ENCODE assay signal across 15 cellular contexts in genomic region chr22:48749555-48750227, GRCh38.
"Had no signal": no experiment of that assay in that cellular context is flagged by ENCODE, and none has a peak within 500 bp of the region (broad histone marks: within the 10 kb centered on the region; RNA-seq: fewer than 3 reads in every experiment).

No MANE protein-coding gene starts in this region.

- DNase-seq: amniotic stem cell, body of pancreas, left cardiac atrium, small intestine, SW 1271 had no signal

- H3K36me3 Mint-ChIP-seq: activated naive CD4-positive, alpha-beta T cell treated with anti-CD3 and anti-CD28 coated beads, Interleukin-2, amount 50 U/mL, for 72 hours; memory B cell; stimulated activated memory B cell treated with anti-CD40 and anti-IgM and Interleukin-4, amounts not matched to agents 10 μg/mL and 1 μg/mL and 100 μg/mL, for 72 hours; type B pancreatic cell had no signal

- H3K4me3 Mint-ChIP-seq: central memory CD8-positive, alpha-beta T cell; dendritic cell treated with granulocyte-macrophage colony-stimulating factor and Interleukin-4, amounts not matched to agents 40 ng/mL and 50 ng/mL, for 4 days; memory B cell; nephron; stimulated activated memory B cell treated with anti-CD40 and anti-IgM and Interleukin-4, amounts not matched to agents 10 μg/mL and 1 μg/mL and 100 μg/mL, for 72 hours; T-helper 2 cell treated with Interferon-gamma antibody and Interleukin-4, amounts not matched to agents 5 μg/mL and 100 μg/mL, for 36 hours; type B pancreatic cell had no signal

- H3K27me3 ChIP-seq: body of pancreas, SJSA1 had no signal

- H3K4me1 ChIP-seq: body of pancreas, parathyroid adenoma, SJSA1 had no signal

- H3K4me1 Mint-ChIP-seq: central memory CD8-positive, alpha-beta T cell; memory B cell; nephron; stimulated activated memory B cell treated with anti-CD40 and anti-IgM and Interleukin-4, amounts not matched to agents 10 μg/mL and 1 μg/mL and 100 μg/mL, for 72 hours had no signal

- H3K4me3 ChIP-seq: body of pancreas, SJSA1 had no signal

- H3K9me3 ChIP-seq: body of pancreas had no signal

- H3K27ac ChIP-seq: body of pancreas, parathyroid adenoma, SJSA1 had no signal

- H3K9me3 Mint-ChIP-seq: activated naive CD4-positive, alpha-beta T cell treated with anti-CD3 and anti-CD28 coated beads, Interleukin-2, amount 50 U/mL, for 72 hours; central memory CD8-positive, alpha-beta T cell; memory B cell; nephron; stimulated activated memory B cell treated with anti-CD40 and anti-IgM and Interleukin-4, amounts not matched to agents 10 μg/mL and 1 μg/mL and 100 μg/mL, for 72 hours; T-helper 2 cell treated with Interferon-gamma antibody and Interleukin-4, amounts not matched to agents 5 μg/mL and 100 μg/mL, for 36 hours; type B pancreatic cell had no signal

- H3K27me3 Mint-ChIP-seq: central memory CD8-positive, alpha-beta T cell; dendritic cell treated with granulocyte-macrophage colony-stimulating factor and Interleukin-4, amounts not matched to agents 40 ng/mL and 50 ng/mL, for 4 days; memory B cell; stimulated activated memory B cell treated with anti-CD40 and anti-IgM and Interleukin-4, amounts not matched to agents 10 μg/mL and 1 μg/mL and 100 μg/mL, for 72 hours; type B pancreatic cell had no signal

- H3K27ac Mint-ChIP-seq: activated naive CD4-positive, alpha-beta T cell treated with anti-CD3 and anti-CD28 coated beads, Interleukin-2, amount 50 U/mL, for 72 hours; dendritic cell treated with granulocyte-macrophage colony-stimulating factor and Interleukin-4, amounts not matched to agents 40 ng/mL and 50 ng/mL, for 4 days; memory B cell; nephron; stimulated activated memory B cell treated with anti-CD40 and anti-IgM and Interleukin-4, amounts not matched to agents 10 μg/mL and 1 μg/mL and 100 μg/mL, for 72 hours; T-helper 2 cell treated with Interferon-gamma antibody and Interleukin-4, amounts not matched to agents 5 μg/mL and 100 μg/mL, for 36 hours; type B pancreatic cell had no signal
